In the genomic region with DNA sequence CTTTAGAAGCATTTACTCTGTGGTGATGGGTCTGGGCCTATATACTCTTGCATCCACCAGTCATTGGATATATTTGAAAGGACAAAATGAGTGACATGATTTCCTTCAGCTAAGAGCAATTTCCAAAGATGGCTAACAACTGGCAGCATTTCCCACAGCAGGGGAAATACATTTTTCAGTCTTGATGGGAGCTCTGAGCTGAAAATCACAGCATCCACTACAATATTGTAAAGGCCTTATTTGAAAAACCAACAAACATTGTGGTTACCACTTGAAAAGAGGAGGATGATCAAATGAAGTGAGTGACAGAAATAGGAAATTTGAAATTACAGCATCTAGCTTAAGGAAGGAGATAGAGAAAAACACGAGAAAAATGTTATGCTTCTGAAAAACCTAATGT, we compare ENCODE assay signal across 8 cellular contexts.
"Had no signal": no experiment of that assay in that cellular context is flagged by ENCODE, and none has a peak within 500 bp of the region (broad histone marks: within the 10 kb centered on the region; RNA-seq: fewer than 3 reads in every experiment).

No MANE protein-coding gene starts in this region.

- DNase-seq: GDM1, GF-D8 had no signal

- FAIRE-seq: G401.6, GM12878, GM12891, GM12892, GM18507, GM19239 had no signal

- H3K4me3 ChIP-seq: GM12878 had no signal

- ATAC-seq: GM12878 had no signal
